In genomic region chr1:10667815-10668214, GRCh38 we compare ENCODE assay signal across 13 cellular contexts.
DNase-seq lines count a peak whose midpoint lies in the region; ATAC-seq and TF ChIP-seq lines count a peak whose summit lies in the region.
"Had no signal": no experiment of that assay in that cellular context is flagged by ENCODE, and none has a peak within 500 bp of the region (broad histone marks: within the 10 kb centered on the region; RNA-seq: fewer than 3 reads in every experiment).

No MANE protein-coding gene starts in this region.

- no peak for DNase-seq in nephron progenitor cell
- DNase-seq in activated naive CD4-positive, alpha-beta T cell treated with anti-CD3 and anti-CD28 coated beads, Interleukin-2, amount 50 U/mL, for 16 hours, result no peak
- no peak for DNase-seq in NCI-H1694 treated with DMSO at 0.1 percent for 48 hours (lab: John Stamatoyannopoulos, UW)
- DNase-seq in WERI-Rb-1, result no peak
- DNase-seq: activated gamma-delta T cell treated with Interleukin-2 at 50 U/mL for 16 hours; body of pancreas; IMR-90; NK-92 treated with Interleukin-12 subunit alpha and Interleukin-12 subunit beta, amount 100 ng/mL, for 24 hours had no signal

- CTCF ChIA-PET in HEK293 (lab: Yijun Ruan, JAX), result interaction anchor here (0.6 kb wide), 1 partner anchor 137 kb away, joined by 3 read pairs; no protein-coding TSS in a partner anchor

- H3K4me1 ChIP-seq in HEK293 (ENCODE audit: control insufficient read depth, insufficient read depth, low read length), result 0 out of 2 replicates have a peak, but pooled peaks cover 4% of the 10 kb centered on the region

- H3K36me3 ChIP-seq in HEK293 (ENCODE audit: control insufficient read depth in 2 of 2, insufficient read depth in 1 of 2, low read length in 2 of 2), result peaks cover 0 to 5% of the 10 kb centered on the region in 2 experiments; a peak in 1 of 3 replicates
- peaks cover 28% of the 10 kb centered on the region for H3K36me3 ChIP-seq in WERI-Rb-1
- H3K36me3 ChIP-seq: vagina had no signal

- H3K9me3 ChIP-seq in HEK293 (ENCODE audit: control insufficient read depth, insufficient read depth, low read depth, low read length) (no peaks in the 10 kb centered on the region), WERI-Rb-1 (ENCODE audit: severe bottlenecking) (no peaks in the 10 kb centered on the region)
- H3K9me3 ChIP-seq: body of pancreas, vagina had no signal

- no peaks in the 10 kb centered on the region for H3K9me3 Mint-ChIP-seq in nephron progenitor cell

- no peaks in the 10 kb centered on the region for H3K36me3 Mint-ChIP-seq in nephron progenitor cell (ENCODE audit: low read depth)

- H3K4me3 Mint-ChIP-seq in nephron progenitor cell, result peak overlapping the region; percentile 45

- H3K27ac ChIP-seq in C4-2B, result peak overlapping the region; percentile 13
- no peak overlapping the region for H3K27ac ChIP-seq in HEK293 (ENCODE audit: extremely low read depth, low read depth, low read length)
- H3K27ac ChIP-seq in VCaP, result peak overlapping the region; percentile 98
- H3K27ac ChIP-seq in WERI-Rb-1, result no peak overlapping the region; the same call in 1 of the 2 replicates
- H3K27ac ChIP-seq: vagina had no signal

- peaks cover 83% of the 10 kb centered on the region for H3K4me1 Mint-ChIP-seq in nephron progenitor cell

- TF ChIP-seq CTCF in C4-2B (conservative IDR thresholded peaks at IDR 0.05), result no peak
- TF ChIP-seq CTCF in HEK293 (tag by site-specific recombination; IDR thresholded peaks at IDR 0.05), result no peak
- TF ChIP-seq CTCF in VCaP (conservative IDR thresholded peaks at IDR 0.05), result no peak
- TF ChIP-seq CTCF in nephron progenitor cell (IDR thresholded peaks at IDR 0.05), result no peak
- no peak for TF ChIP-seq CTCF in WERI-Rb-1 (IDR thresholded peaks at IDR 0.05; ENCODE audit: low read depth, low read length)

- peaks cover 3% of the 10 kb centered on the region for H3K27me3 Mint-ChIP-seq in nephron progenitor cell (ENCODE audit: low read depth, poor library complexity)

- POLR2A ChIA-PET in HEK293 (lab: Yijun Ruan, JAX), result no interaction called here

- H3K27me3 ChIP-seq in WERI-Rb-1 (ENCODE audit: insufficient read depth, low read depth, severe bottlenecking), result no peaks in the 10 kb centered on the region
- H3K27me3 ChIP-seq: body of pancreas, vagina had no signal

- no peak for ATAC-seq in GM19467 (IDR thresholded peaks at IDR 0.05; ENCODE audit: unreplicated experiment)

- no peak overlapping the region for H3K27ac Mint-ChIP-seq in nephron progenitor cell

- H3K4me3 ChIP-seq in HEK293 (ENCODE audit: low read depth, low read length) (no peak overlapping the region), WERI-Rb-1 (ENCODE audit: low read depth, low read length) (no peak overlapping the region)
- H3K4me3 ChIP-seq: body of pancreas, vagina had no signal

TF ChIP-seq in HEK293, 187 proteins besides CTCF, POLR2A, EP300 and RAD21:
- no peak for TF ChIP-seq GLIS1 (tag by site-specific recombination; IDR thresholded peaks at IDR 0.05)
- peak; percentile 91 for TF ChIP-seq ZFHX2 (tag by site-specific recombination; conservative IDR thresholded peaks at IDR 0.05)
- peak; percentile 87 for TF ChIP-seq EGR2 (tag by site-specific recombination; IDR thresholded peaks at IDR 0.05; ENCODE audit: low read depth)
TF ChIP-seq in HEK293: peak in this region for 2.

Comparison
In these comparisons a context has a peak if more than half of its experiments do, and no peak if none do; other contexts are left out.
1. H3K27ac ChIP-seq: peak in C4-2B (single experiment) and VCaP (single experiment); none in HEK293 (single experiment) and WERI-Rb-1 (single experiment).